11 cellular contexts compared by ENCODE assay signal in the genomic region with DNA sequence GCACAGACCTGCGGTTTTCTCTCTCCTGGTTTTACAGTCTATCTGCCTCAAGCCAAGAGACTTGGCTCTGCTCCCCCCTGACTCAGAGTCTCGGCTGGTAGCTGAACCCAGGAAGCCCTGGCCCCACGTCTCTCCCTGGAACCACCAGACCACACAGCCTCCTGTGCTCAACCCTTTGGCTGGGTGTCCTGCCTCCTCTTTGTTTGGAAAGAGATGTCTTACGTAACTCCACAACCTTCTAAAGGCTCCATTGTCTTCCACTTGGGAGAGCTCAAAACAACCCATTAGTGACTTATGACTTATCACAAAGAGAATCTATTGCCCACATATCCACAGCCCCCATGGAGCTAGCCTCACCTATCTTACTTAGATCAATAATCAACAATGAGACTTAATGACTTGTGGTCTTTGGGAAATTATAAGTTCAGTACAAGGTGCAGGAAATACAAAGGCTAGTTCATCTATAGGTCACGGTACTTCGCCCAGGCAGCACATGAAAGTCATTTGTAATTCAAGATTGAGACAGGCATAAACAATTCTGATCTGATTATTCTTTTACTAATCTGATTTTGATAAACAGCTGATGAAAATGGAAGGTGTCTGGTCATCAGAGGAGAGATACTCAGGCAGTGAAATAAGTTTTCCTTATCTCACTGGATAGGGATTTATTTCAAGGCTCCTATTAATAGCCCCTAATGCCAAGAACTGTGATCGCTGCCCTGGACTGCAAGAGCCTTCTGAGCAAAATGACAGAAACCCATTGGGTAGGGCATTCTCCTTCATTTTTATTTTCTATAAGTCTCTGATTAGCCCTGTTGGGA. TPM values are rescaled to one million over a fixed set of nuclear protein-coding genes. Genes with fewer than 3 reads are reported as not detected.
A peak's percentile ranks its signal among the peaks of the same experiment; 100 is the strongest.
DNase-seq lines count a peak whose midpoint lies in the region; ATAC-seq and TF ChIP-seq lines count a peak whose summit lies in the region.
"Had no signal": no experiment of that assay in that cellular context is flagged by ENCODE, and none has a peak within 500 bp of the region (broad histone marks: within the 10 kb centered on the region; RNA-seq: fewer than 3 reads in every experiment).

No MANE protein-coding gene starts in this region.

- H4K20me1 ChIP-seq in H9 (ENCODE audit: control insufficient read depth, insufficient read depth, insufficient read length) = no peaks in the 10 kb centered on the region

- no peak overlapping the region for H2BK12ac ChIP-seq in H9 (ENCODE audit: insufficient read length, low read depth, low read length)

- no peak overlapping the region for H2BK15ac ChIP-seq in H9 (ENCODE audit: low read depth, low read length)

- H3K27me3 Mint-ChIP-seq in H9 (ENCODE audit: low read depth) = peaks cover 5% of the 10 kb centered on the region
- peaks cover 23% of the 10 kb centered on the region for H3K27me3 Mint-ChIP-seq in stimulated activated naive CD8-positive, alpha-beta T cell treated with anti-CD3 and anti-CD28 coated beads, Interleukin-15, amount 100 ng/mL, for 72 hours

- H4K5ac ChIP-seq in H9 (ENCODE audit: insufficient read length, low read depth, low read length) = no peak overlapping the region

- H3K9me3 Mint-ChIP-seq in H9 = no peaks in the 10 kb centered on the region
- H3K9me3 Mint-ChIP-seq in stimulated activated naive CD8-positive, alpha-beta T cell treated with anti-CD3 and anti-CD28 coated beads, Interleukin-15, amount 100 ng/mL, for 72 hours = no peaks in the 10 kb centered on the region
- H3K9me3 Mint-ChIP-seq: activated T-cell treated with anti-CD3 and anti-CD28 coated beads, Interleukin-2, amount 50 U/mL, for 72 hours; stimulated activated naive CD8-positive, alpha-beta T cell treated with anti-CD3 and anti-CD28 coated beads, Interleukin-15, Interleukin-2, amounts not matched to agents 100 ng/mL and 50 ng/mL, for 24 hours had no signal

- H3K27ac ChIP-seq in angular gyrus (ENCODE audit: low read depth, low read length) = peak overlapping the region; percentile 26
- peak overlapping the region; percentile 67 for H3K27ac ChIP-seq in temporal lobe (ENCODE audit: low read depth, low read length)
- H3K27ac ChIP-seq in H9 (ENCODE audit: insufficient read length, low read depth, low read length) = no peak overlapping the region

- H2AK5ac ChIP-seq in H9 (ENCODE audit: insufficient read length, low read length) = no peak overlapping the region

- H3K4me3 Mint-ChIP-seq in H9 = no peak overlapping the region
- H3K4me3 Mint-ChIP-seq in stimulated activated naive CD8-positive, alpha-beta T cell treated with anti-CD3 and anti-CD28 coated beads, Interleukin-15, amount 100 ng/mL, for 72 hours = no peak overlapping the region
- H3K4me3 Mint-ChIP-seq: activated T-cell treated with anti-CD3 and anti-CD28 coated beads, Interleukin-2, amount 50 U/mL, for 72 hours; stimulated activated naive CD8-positive, alpha-beta T cell treated with anti-CD3 and anti-CD28 coated beads, Interleukin-15, Interleukin-2, amounts not matched to agents 100 ng/mL and 50 ng/mL, for 24 hours had no signal

- no peaks in the 10 kb centered on the region for H3K9me3 ChIP-seq in H9 (ENCODE audit: control insufficient read depth, low read depth, low read length)

- TF ChIP-seq CTCF in H9 (conservative IDR thresholded peaks at IDR 0.05) = no peak

- H3K79me2 ChIP-seq in H9 (ENCODE audit: insufficient read depth, low read length) = no peaks in the 10 kb centered on the region

- no CpG with 5 or more reads among the region's 7 CpGs for WGBS in H9 (ENCODE audit: extremely low coverage, insufficient read length, low lambda C conversion rate)

- H2BK120ac ChIP-seq in H9 (ENCODE audit: low read depth, low read length, poor library complexity, severe bottlenecking) = no peak overlapping the region

- H3K27me3 ChIP-seq in H9 (ENCODE audit: insufficient read depth, low read length) = no peaks in the 10 kb centered on the region

- no peaks in the 10 kb centered on the region; a peak in 1 of 7 replicates for H3K36me3 Mint-ChIP-seq in H9 (ENCODE audit: insufficient read depth in 1 of 3, low read depth in 3 of 3)

- H3K27ac Mint-ChIP-seq in H9 = no peak overlapping the region; a peak in 1 of 7 replicates
- H3K27ac Mint-ChIP-seq in stimulated activated naive CD8-positive, alpha-beta T cell treated with anti-CD3 and anti-CD28 coated beads, Interleukin-15, amount 100 ng/mL, for 72 hours = no peak overlapping the region
- H3K27ac Mint-ChIP-seq: activated T-cell treated with anti-CD3 and anti-CD28 coated beads, Interleukin-2, amount 50 U/mL, for 72 hours; stimulated activated naive CD8-positive, alpha-beta T cell treated with anti-CD3 and anti-CD28 coated beads, Interleukin-15, Interleukin-2, amounts not matched to agents 100 ng/mL and 50 ng/mL, for 24 hours had no signal

- no peaks in the 10 kb centered on the region for H3K79me1 ChIP-seq in H9 (ENCODE audit: insufficient read depth, low read depth, low read length, poor library complexity, severe bottlenecking)

- no peak overlapping the region for H2BK20ac ChIP-seq in H9 (ENCODE audit: low read depth, low read length, poor library complexity, severe bottlenecking)

- H4K8ac ChIP-seq in H9 (replicated peaks; ENCODE audit: insufficient read length, low read depth, low read length) = no peak overlapping the region

- H3K14ac ChIP-seq in H9 (ENCODE audit: insufficient read depth, low read length) = no peak overlapping the region

- no peak overlapping the region for H3K9ac ChIP-seq in H9 (ENCODE audit: extremely low read depth, insufficient read length, low read length)

- no peak overlapping the region for H3K56ac ChIP-seq in H9 (ENCODE audit: insufficient read length, low read depth, low read length)

- peak; percentile 98 for DNase-seq in HT-29 (ENCODE audit: low spot score)
- DNase-seq in hippocampal formation (lab: John Stamatoyannopoulos, UW) = peak; percentile 63 to 70
- no peak for DNase-seq in islet precursor cell
- DNase-seq in H9 = no peak
- no peak for DNase-seq in stimulated activated naive CD8-positive, alpha-beta T cell treated with anti-CD3 and anti-CD28 coated beads, Interleukin-15, amount 100 ng/mL, for 72 hours
- DNase-seq: activated T-cell treated with anti-CD3 and anti-CD28 coated beads, Interleukin-2, amount 50 U/mL, for 72 hours; NCI-H1930 had no signal

- no peaks in the 10 kb centered on the region for H3K4me1 ChIP-seq in H9 (ENCODE audit: insufficient read depth, low read length)

- no peak overlapping the region for H3K18ac ChIP-seq in H9 (ENCODE audit: insufficient read length, low read depth, low read length)

- no peak overlapping the region for H2AFZ ChIP-seq in H9 (ENCODE audit: low read length)

- H3K23me2 ChIP-seq in H9 (ENCODE audit: insufficient read length, low read depth, low read length, poor library complexity, severe bottlenecking) = no peaks in the 10 kb centered on the region

- no peak overlapping the region for H4K91ac ChIP-seq in H9 (ENCODE audit: insufficient read length, low read depth, low read length)

- H2BK5ac ChIP-seq in H9 (ENCODE audit: insufficient read length, low read length) = no peak overlapping the region

- H3K23ac ChIP-seq in H9 (ENCODE audit: insufficient read length, low read depth, low read length) = no peak overlapping the region

- ATAC-seq in GM21515 (IDR thresholded peaks at IDR 0.05; ENCODE audit: unreplicated experiment) = no peak
- ATAC-seq in stimulated activated naive CD8-positive, alpha-beta T cell treated with anti-CD3 and anti-CD28 coated beads, Interleukin-15, amount 100 ng/mL, for 72 hours = no peak
- ATAC-seq: activated T-cell treated with anti-CD3 and anti-CD28 coated beads, Interleukin-2, amount 50 U/mL, for 72 hours had no signal

- peaks cover 0 to 5% of the 10 kb centered on the region in 2 experiments; a peak in 2 of 4 replicates for H3K4me1 Mint-ChIP-seq in H9
- no peaks in the 10 kb centered on the region for H3K4me1 Mint-ChIP-seq in stimulated activated naive CD8-positive, alpha-beta T cell treated with anti-CD3 and anti-CD28 coated beads, Interleukin-15, amount 100 ng/mL, for 72 hours

- no peak overlapping the region for H3K4ac ChIP-seq in H9 (ENCODE audit: low read depth, low read length)

- H3K4me2 ChIP-seq in H9 (ENCODE audit: insufficient read depth, insufficient read length, low read length) = no peak overlapping the region

- no peak overlapping the region for H3T11ph ChIP-seq in H9 (ENCODE audit: low read length)

RNA-seq across cellular contexts. Expression of a gene that starts 44.3 kb away (rescaled TPM):
- total RNA-seq in HT-29 (2014; rRNA removed; shearing (Covaris generic)) = 3.2 and 10.6 TPM in 2 replicates
- total RNA-seq in temporal lobe (4.9 TPM), H9 (2021) (0.72 and 0.81 TPM in 2 replicates)
- total RNA-seq: activated T-cell treated with anti-CD3 and anti-CD28 coated beads, Interleukin-2, amount 50 U/mL, for 72 hours had no signal

Comparison
In these comparisons a context has a peak if more than half of its experiments do, and no peak if none do; other contexts are left out.
1. DNase-seq: peak in HT-29 (single experiment) and hippocampal formation (2 of 2); none in islet precursor cell (single experiment), H9 (single experiment) and stimulated activated naive CD8-positive, alpha-beta T cell treated with anti-CD3 and anti-CD28 coated beads, Interleukin-15, amount 100 ng/mL, for 72 hours (0 of 2).